In the genomic region with DNA sequence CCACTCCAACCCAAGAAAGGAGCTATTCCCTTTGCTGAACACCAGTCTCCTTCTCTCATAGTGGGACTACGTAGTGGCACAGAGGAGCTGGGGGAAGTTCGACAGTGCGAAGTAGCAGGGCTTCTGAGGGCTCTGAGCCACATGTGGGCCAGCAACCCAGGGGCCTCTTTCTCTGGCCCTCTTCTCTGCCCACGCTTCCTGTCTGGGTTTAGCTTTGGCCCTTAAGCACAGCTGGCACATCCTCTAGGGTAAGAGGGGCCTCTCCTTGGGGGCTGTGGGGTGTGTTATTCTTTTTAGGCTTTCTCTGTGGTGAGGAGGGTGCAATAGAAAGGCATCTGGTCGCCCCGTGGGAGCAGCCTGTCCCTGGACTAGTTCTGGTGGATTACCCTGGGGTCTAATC, we compare ENCODE assay signal across 11 cellular contexts.
DNase-seq lines count a peak whose midpoint lies in the region; ATAC-seq lines count a peak whose summit lies in the region.
"Had no signal": no experiment of that assay in that cellular context is flagged by ENCODE, and none has a peak within 500 bp of the region (broad histone marks: within the 10 kb centered on the region; RNA-seq: fewer than 3 reads in every experiment).

No MANE protein-coding gene starts in this region.

- ATAC-seq in activated T-cell treated with anti-CD3 and anti-CD28 coated beads, Interleukin-2, amount 50 U/mL, for 4 hours: peak; percentile 34 to 39
- ATAC-seq in HG02588 (IDR thresholded peaks at IDR 0.05; ENCODE audit: unreplicated experiment): peak; percentile 94

- no peak for DNase-seq in activated T-cell treated with anti-CD3 and anti-CD28 coated beads, Interleukin-2, amount 50 U/mL, for 4 hours
- DNase-seq in activated T-cell treated with anti-CD3 and anti-CD28 coated beads, Interleukin-2, amount 50 U/mL, for 1 hour: no peak
- DNase-seq in MV-4-11 (lab: John Stamatoyannopoulos, UW) (peak; percentile 60), NCI-H2171 treated with DMSO at 0.1 percent for 48 hours (lab: John Stamatoyannopoulos, UW) (no peak), RKO (ENCODE audit: low spot score) (no peak), DMS 273 treated with DMSO at 0.1 percent for 48 hours (lab: John Stamatoyannopoulos, UW) (no peak)
- DNase-seq: BE2C, NCI-H1092, SHP77 had no signal

- H3K9me3 Mint-ChIP-seq in activated T-cell treated with anti-CD3 and anti-CD28 coated beads, Interleukin-2, amount 50 U/mL, for 4 hours: no peaks in the 10 kb centered on the region
- H3K9me3 Mint-ChIP-seq in stimulated activated naive CD8-positive, alpha-beta T cell treated with anti-CD3 and anti-CD28 coated beads, Interleukin-15, Interleukin-2, amounts not matched to agents 100 ng/mL and 50 ng/mL, for 24 hours: no peaks in the 10 kb centered on the region

- no peak overlapping the region for H3K4me3 Mint-ChIP-seq in activated T-cell treated with anti-CD3 and anti-CD28 coated beads, Interleukin-2, amount 50 U/mL, for 4 hours
- peak overlapping the region; percentile 61 for H3K4me3 Mint-ChIP-seq in stimulated activated naive CD8-positive, alpha-beta T cell treated with anti-CD3 and anti-CD28 coated beads, Interleukin-15, Interleukin-2, amounts not matched to agents 100 ng/mL and 50 ng/mL, for 24 hours

- H3K27ac Mint-ChIP-seq in stimulated activated naive CD8-positive, alpha-beta T cell treated with anti-CD3 and anti-CD28 coated beads, Interleukin-15, Interleukin-2, amounts not matched to agents 100 ng/mL and 50 ng/mL, for 24 hours: peak overlapping the region; percentile 84

- no peaks in the 10 kb centered on the region for H3K27me3 Mint-ChIP-seq in activated T-cell treated with anti-CD3 and anti-CD28 coated beads, Interleukin-2, amount 50 U/mL, for 4 hours (ENCODE audit: low read depth)
- no peaks in the 10 kb centered on the region for H3K27me3 Mint-ChIP-seq in stimulated activated naive CD8-positive, alpha-beta T cell treated with anti-CD3 and anti-CD28 coated beads, Interleukin-15, Interleukin-2, amounts not matched to agents 100 ng/mL and 50 ng/mL, for 24 hours

- H3K4me1 Mint-ChIP-seq in activated T-cell treated with anti-CD3 and anti-CD28 coated beads, Interleukin-2, amount 50 U/mL, for 4 hours (ENCODE audit: low read depth): peaks cover 39% of the 10 kb centered on the region
- peaks cover 44% of the 10 kb centered on the region for H3K4me1 Mint-ChIP-seq in stimulated activated naive CD8-positive, alpha-beta T cell treated with anti-CD3 and anti-CD28 coated beads, Interleukin-15, Interleukin-2, amounts not matched to agents 100 ng/mL and 50 ng/mL, for 24 hours (ENCODE audit: low read depth)

- H3K36me3 Mint-ChIP-seq in activated T-cell treated with anti-CD3 and anti-CD28 coated beads, Interleukin-2, amount 50 U/mL, for 4 hours (ENCODE audit: insufficient read depth): no peaks in the 10 kb centered on the region
- H3K36me3 Mint-ChIP-seq in stimulated activated naive CD8-positive, alpha-beta T cell treated with anti-CD3 and anti-CD28 coated beads, Interleukin-15, Interleukin-2, amounts not matched to agents 100 ng/mL and 50 ng/mL, for 24 hours (ENCODE audit: low read depth): no peaks in the 10 kb centered on the region
